ENCODE assay signal across 8 cellular contexts in the genomic region with DNA sequence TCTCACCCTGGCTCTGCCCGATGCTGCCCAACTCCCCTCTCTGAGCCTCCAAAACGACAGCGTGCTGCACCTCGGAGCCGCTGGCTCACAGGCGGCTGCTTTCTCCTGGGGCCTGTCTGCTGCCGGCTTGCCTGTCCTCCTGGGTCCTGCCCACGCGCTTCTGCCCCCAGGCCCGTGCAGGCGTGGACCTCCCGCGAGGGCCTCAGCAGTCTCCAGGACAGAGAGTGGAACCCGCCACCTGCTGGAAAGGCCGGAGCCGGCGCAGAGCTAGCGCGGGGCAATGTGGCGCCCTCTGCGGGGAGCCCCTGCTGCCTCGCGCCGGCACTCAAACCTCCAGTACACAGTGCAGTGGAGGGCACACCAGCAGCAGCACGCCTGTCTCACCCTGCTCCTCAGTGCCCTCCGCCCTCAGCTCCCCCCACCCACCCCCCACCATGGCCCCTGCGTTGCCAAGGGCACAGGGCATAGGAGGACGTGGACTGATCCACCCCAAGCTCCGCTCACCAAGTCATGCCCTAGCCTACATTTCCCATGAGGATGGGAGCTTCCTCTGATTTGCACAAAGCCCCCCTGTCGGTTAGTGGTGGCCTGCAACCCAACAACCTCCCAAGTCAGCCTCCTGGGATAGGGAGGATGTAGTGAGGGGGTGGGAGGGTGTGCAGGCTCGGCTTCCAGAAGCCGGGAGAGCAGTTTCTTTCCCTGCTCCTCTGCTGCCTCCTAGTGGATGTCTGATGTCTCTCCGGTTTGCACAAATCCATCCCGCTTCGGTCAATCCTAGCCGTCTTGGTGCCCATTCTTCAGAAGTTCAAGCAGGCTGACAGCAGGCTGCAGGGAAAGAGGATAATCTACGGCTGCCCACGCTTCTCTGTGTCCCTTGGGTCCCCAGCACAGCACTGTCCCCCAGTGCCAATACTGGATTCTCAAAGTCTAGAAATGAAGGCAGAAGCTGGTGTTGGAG. TPM values are rescaled to one million over a fixed set of nuclear protein-coding genes. Genes with fewer than 3 reads are reported as not detected.
DNase-seq lines count a peak whose midpoint lies in the region; ATAC-seq, FAIRE-seq and TF ChIP-seq lines count a peak whose summit lies in the region.

No MANE protein-coding gene starts in this region.

- H3K4me2 ChIP-seq in A549, result peak overlapping the region; percentile 77

- no peaks in the 10 kb centered on the region for H3K36me3 Mint-ChIP-seq in activated naive CD4-positive, alpha-beta T cell treated with anti-CD3 and anti-CD28 coated beads, Interleukin-2, amount 50 U/mL, for 72 hours

- TF ChIP-seq RAD21 in A549 (conservative IDR thresholded peaks at IDR 0.05 in 1 of 2, IDR thresholded peaks at IDR 0.05 in 1 of 2), result peak; percentile 90 to 99

- H3K4me1 ChIP-seq in A549, result peaks cover 61% of the 10 kb centered on the region
- H3K4me1 ChIP-seq in pancreas, result peaks cover 0 to 5% (median 0%) of the 10 kb centered on the region in 3 donors
- H3K4me1 ChIP-seq in tibial nerve, result peaks cover 0 to 25% (median 11%) of the 10 kb centered on the region in 4 donors

- no peaks in the 10 kb centered on the region for H3K27me3 ChIP-seq in pancreas
- no peaks in the 10 kb centered on the region for H3K27me3 ChIP-seq in tibial nerve

- TF ChIP-seq CTCF in A549 (IDR thresholded peaks at IDR 0.05) (peak; percentile 97), pancreas (IDR thresholded peaks at IDR 0.05) (peak; percentile 40 to 71 (median 55)), tibial nerve (IDR thresholded peaks at IDR 0.05) (peak; percentile 52 to 81 (median 69))

- H3K36me3 ChIP-seq in pancreas (no peaks in the 10 kb centered on the region), tibial nerve (no peaks in the 10 kb centered on the region)

- no peak overlapping the region for H3K27ac Mint-ChIP-seq in activated naive CD4-positive, alpha-beta T cell treated with anti-CD3 and anti-CD28 coated beads, Interleukin-2, amount 50 U/mL, for 72 hours

- no peaks in the 10 kb centered on the region for H3K9me3 ChIP-seq in A549
- no peaks in the 10 kb centered on the region for H3K9me3 ChIP-seq in pancreas
- H3K9me3 ChIP-seq in tibial nerve, result no peaks in the 10 kb centered on the region

- POLR2A ChIA-PET in A549 (lab: Yijun Ruan, JAX), result interaction anchor here (0.7 to 2.4 kb wide), 17 partner anchors 9 to 854 kb away, joined by 3 to 21 read pairs (median 5); a partner anchor contains a TSS

- TF ChIP-seq POLR2A in A549 (IDR thresholded peaks at IDR 0.05; ENCODE audit: low read length), result 0 out of 2 replicates have a peak, but pooled peaks have one; percentile 23
- TF ChIP-seq POLR2A in tibial nerve (IDR thresholded peaks at IDR 0.05), result no peak

- FAIRE-seq in A549 (lab: Jason Lieb, UNC) (peak; percentile 46), pancreas (lab: Jason Lieb, UNC) (no peak)

- DNase-seq in A549 (ENCODE audit: low read depth in 1 of 2, low spot score in 1 of 2) (peak; percentile 82 to 98), NCI-H1105 treated with DMSO at 0.1 percent for 48 hours (lab: John Stamatoyannopoulos, UW) (peak; percentile 46), SKM-1 treated with dmso at 0.1 percent for 144 hours (lab: John Stamatoyannopoulos, UW; ENCODE audit: unreplicated experiment) (peak; percentile 23), glomerular visceral epithelial cell (ENCODE audit: extremely low spot score) (peak; percentile 81), pancreas (peak; percentile 76 to 91 (median 86)), tibial nerve (ENCODE audit: low spot score in 2 of 2) (peak; percentile 46 to 80)
- DNase-seq in activated naive CD4-positive, alpha-beta T cell treated with anti-CD3 and anti-CD28 coated beads, Interleukin-2, amount 50 U/mL, for 72 hours (ENCODE audit: low spot score in 2 of 2), result peak; percentile 64 to 82

- WGBS in A549 (ENCODE audit: missing lambda C conversion rate), result 3% methylated on average over 24 of the region's 38 CpGs
- WGBS in pancreas, 2 donors, result 8% methylated on average over 31 to 38 of the region's 38 CpGs
- WGBS in tibial nerve, 2 donors, result 7 to 15% methylated on average over 17 to 32 of the region's 38 CpGs

- H3K9me3 Mint-ChIP-seq in activated naive CD4-positive, alpha-beta T cell treated with anti-CD3 and anti-CD28 coated beads, Interleukin-2, amount 50 U/mL, for 72 hours, result no peaks in the 10 kb centered on the region

- TF ChIP-seq EP300 in A549 (IDR thresholded peaks at IDR 0.05) (no peak), tibial nerve (IDR thresholded peaks at IDR 0.05) (no peak)

- H3K27ac ChIP-seq in A549, result peak overlapping the region; percentile 94 to 97
- H3K27ac ChIP-seq in pancreas, result peak overlapping the region in 3 of 4 donors; percentile 33 to 61 (median 54)
- peak overlapping the region; percentile 21 to 60 (median 45) for H3K27ac ChIP-seq in tibial nerve

- ATAC-seq in A549 (peak; percentile 88 to 90), GM19035 (IDR thresholded peaks at IDR 0.05; ENCODE audit: unreplicated experiment) (peak; percentile 72), pancreas (peak; percentile 83 to 92 (median 88))
- peak; percentile 90 to 97 for ATAC-seq in activated naive CD4-positive, alpha-beta T cell treated with anti-CD3 and anti-CD28 coated beads, Interleukin-2, amount 50 U/mL, for 72 hours

- CTCF ChIA-PET in A549 (lab: Yijun Ruan, JAX), result interaction anchor here (0.6 to 25.7 kb wide), 145 partner anchors 8 to 887 kb away, joined by 3 to 1736 read pairs (median 5); a partner anchor contains a TSS

- H3K4me3 ChIP-seq in A549 (0 out of 3 replicates have a peak overlapping the region, but pooled peaks have one; percentile 14), pancreas (peak overlapping the region in 2 of 4 donors; percentile 3 to 44), tibial nerve (peak overlapping the region; percentile 9 to 39 (median 21))

- intact Hi-C loops in pancreas (cut with DNase I), result loop anchor here (5.0 to 10.0 kb wide), 3 partner anchors 295 to 722 kb away; no protein-coding TSS in a partner anchor

TF ChIP-seq in A549, 52 proteins besides CTCF, POLR2A, EP300 and RAD21 (continues in another document):
- TF ChIP-seq, protein P1, sequence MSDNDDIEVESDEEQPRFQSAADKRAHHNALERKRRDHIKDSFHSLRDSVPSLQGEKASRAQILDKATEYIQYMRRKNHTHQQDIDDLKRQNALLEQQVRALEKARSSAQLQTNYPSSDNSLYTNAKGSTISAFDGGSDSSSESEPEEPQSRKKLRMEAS (IDR thresholded peaks at IDR 0.05), result peak; percentile 95
- peak; percentile 96 for TF ChIP-seq ZSCAN20 (CRISPR knock-in tag; IDR thresholded peaks at IDR 0.05)
- TF ChIP-seq, protein P2, sequence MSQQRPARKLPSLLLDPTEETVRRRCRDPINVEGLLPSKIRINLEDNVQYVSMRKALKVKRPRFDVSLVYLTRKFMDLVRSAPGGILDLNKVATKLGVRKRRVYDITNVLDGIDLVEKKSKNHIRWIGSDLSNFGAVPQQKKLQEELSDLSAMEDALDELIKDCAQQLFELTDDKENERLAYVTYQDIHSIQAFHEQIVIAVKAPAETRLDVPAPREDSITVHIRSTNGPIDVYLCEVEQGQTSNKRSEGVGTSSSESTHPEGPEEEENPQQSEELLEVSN (IDR thresholded peaks at IDR 0.05; ENCODE audit: borderline replicate concordance, low read depth), result peak; percentile 68
- peak; percentile 89 for TF ChIP-seq HOXB5 (CRISPR knock-in tag; IDR thresholded peaks at IDR 0.05)
- TF ChIP-seq FOSB (CRISPR knock-in tag; IDR thresholded peaks at IDR 0.05), result peak; percentile 69; the same call in 1 of the 2 replicates
- no peak for TF ChIP-seq CHD2 (IDR thresholded peaks at IDR 0.05; ENCODE audit: low read length, partially characterized antibody)
- TF ChIP-seq TP53 (CRISPR knock-in tag; IDR thresholded peaks at IDR 0.05), result peak; percentile 80; the same call in 1 of the 2 replicates
- TF ChIP-seq POLR2AphosphoS2 (conservative IDR thresholded peaks at IDR 0.05; ENCODE audit: low read length), result no peak; the same call in 1 of the 2 replicates
- peak; percentile 62; the same call in 1 of the 2 replicates for TF ChIP-seq TFCP2L1 (CRISPR knock-in tag; IDR thresholded peaks at IDR 0.05)
- no peak for TF ChIP-seq FOSL2 (IDR thresholded peaks at IDR 0.05)
- peak; percentile 41; the same call in 1 of the 2 replicates for TF ChIP-seq FOSL2 (CRISPR knock-in tag; IDR thresholded peaks at IDR 0.05)

RNA-seq across cellular contexts. Expression of a gene that starts 25.2 kb away (rescaled TPM):
- polyA plus RNA-seq in A549 (2011; rRNA removed), result 1,385 and 2,250 TPM in 2 replicates
- 2,547 and 2,774 TPM in 2 replicates for polyA plus RNA-seq in A549 (2012; cell fraction: cytosol; rRNA removed)
- polyA plus RNA-seq in A549 (2012; cell fraction: nucleus; rRNA removed), result 3,370 and 4,681 TPM in 2 replicates
- 3,173 to 3,781 TPM (median 3,633 TPM) in 3 replicates for polyA plus RNA-seq in A549 (2017; fragmentation: RNase III; extraction: RNeasy Plus Mini Kit Qiagen cat#74134 plus additional on column Dnase treatment)
- 2,077 and 2,477 TPM in 2 replicates for polyA minus RNA-seq in A549 (2011; rRNA and poly(A)+ RNA removed)
- total RNA-seq in activated naive CD4-positive, alpha-beta T cell treated with anti-CD3 and anti-CD28 coated beads, Interleukin-2, amount 50 U/mL, for 72 hours, result under 1 TPM; 0.34 to 0.66 TPM
- 100 to 1,000 TPM; 317 to 789 (median 496) TPM for total RNA-seq in pancreas
- 100 to 1,000 TPM; 698 to 759 TPM for polyA plus RNA-seq in pancreas
- total RNA-seq in tibial nerve, result 10 to 100 TPM in 2 of 4 donors, 1 to 10 TPM in 1, under 1 TPM in 1; 0.20 to 19.7 (median 10.2) TPM

RNA-seq across cellular contexts. Expression of a gene that starts 30.9 kb away (rescaled TPM):
- polyA plus RNA-seq in A549 (2011; rRNA removed) (0.09 TPM in 1 of 2 replicates, not detected in the other), A549 (2017; fragmentation: RNase III; extraction: RNeasy Plus Mini Kit Qiagen cat#74134 plus additional on column Dnase treatment) (0.12 TPM in 2 of 3 replicates, not detected in the other), pancreas (1 to 10 TPM in 1 of 2 donors, under 1 TPM in 1; 0.27 to 1.1 TPM)
- polyA plus RNA-seq in A549 (2012; cell fraction: cytosol; rRNA removed), result 0.03 TPM in 2 replicates
- polyA plus RNA-seq in A549 (2012; cell fraction: nucleus; rRNA removed), result 0.20 and 0.29 TPM in 2 replicates
- polyA minus RNA-seq in A549 (2011; rRNA and poly(A)+ RNA removed), result 0.17 TPM in 1 of 2 replicates, not detected in the other
- not detected for total RNA-seq in activated naive CD4-positive, alpha-beta T cell treated with anti-CD3 and anti-CD28 coated beads, Interleukin-2, amount 50 U/mL, for 72 hours
- total RNA-seq in pancreas (under 1 TPM in 2 of 6 donors, not detected in 4; 0.35 to 0.56 TPM), tibial nerve (10 to 100 TPM in 1 of 4 donors, not detected in 3; 10.8 TPM)

RNA-seq across cellular contexts. Expression of a gene that starts 45.6 kb away (rescaled TPM):
- polyA plus RNA-seq in A549 (2011; rRNA removed), result 0.05 and 0.07 TPM in 2 replicates
- 0.04 and 0.07 TPM in 2 replicates for polyA plus RNA-seq in A549 (2012; cell fraction: cytosol; rRNA removed)
- polyA plus RNA-seq in A549 (2012; cell fraction: nucleus; rRNA removed), result 0.12 and 0.47 TPM in 2 replicates
- 0.08 TPM in 1 of 3 replicates, not detected in the others for polyA plus RNA-seq in A549 (2017; fragmentation: RNase III; extraction: RNeasy Plus Mini Kit Qiagen cat#74134 plus additional on column Dnase treatment)
- 0.29 TPM in 1 of 2 replicates, not detected in the other for polyA minus RNA-seq in A549 (2011; rRNA and poly(A)+ RNA removed)
- total RNA-seq in activated naive CD4-positive, alpha-beta T cell treated with anti-CD3 and anti-CD28 coated beads, Interleukin-2, amount 50 U/mL, for 72 hours, result under 1 TPM; 0.12 to 0.25 TPM
- under 1 TPM in 1 of 6 donors, not detected in 5; 0.09 TPM for total RNA-seq in pancreas
- polyA plus RNA-seq in pancreas, result not detected
- total RNA-seq in tibial nerve, result 1 to 10 TPM in 1 of 4 donors, not detected in 3; 3.9 TPM

Comparison
In these comparisons a context has a peak if more than half of its experiments do, and no peak if none do; other contexts are left out.
1. DNase-seq: peak in every context shown above with its lines; median percentile 90 in A549; 86 in pancreas; 81 in glomerular visceral epithelial cell; 73 in activated naive CD4-positive, alpha-beta T cell treated with anti-CD3 and anti-CD28 coated beads, Interleukin-2, amount 50 U/mL, for 72 hours; 63 in tibial nerve; 46 in NCI-H1105 treated with DMSO at 0.1 percent for 48 hours; 23 in SKM-1 treated with dmso at 0.1 percent for 144 hours.
2. H3K27ac ChIP-seq: peak in every context shown above with its lines; median percentile 96 in A549; 54 in pancreas; 45 in tibial nerve.
3. RNA of a gene that starts 25.2 kb away (total RNA-seq): 317 to 789 TPM in pancreas; 0.20 to 19.7 TPM in tibial nerve and 0.34 to 0.66 TPM in activated naive CD4-positive, alpha-beta T cell treated with anti-CD3 and anti-CD28 coated beads, Interleukin-2, amount 50 U/mL, for 72 hours; every median in the first group is over 10 times any median in the second.
4. Peak in every context shown above with its lines, with median percentiles within 50 percentile points of each other: ATAC-seq and CTCF ChIP-seq.